10 cellular contexts compared by ENCODE assay signal in genomic region chr4:25030283-25031076, GRCh38. TPM values are rescaled to one million over a fixed set of nuclear protein-coding genes. Genes with fewer than 3 reads are reported as not detected.
DNase-seq lines count a peak whose midpoint lies in the region; ATAC-seq and TF ChIP-seq lines count a peak whose summit lies in the region.
"Had no signal": no experiment of that assay in that cellular context is flagged by ENCODE, and none has a peak within 500 bp of the region (broad histone marks: within the 10 kb centered on the region; RNA-seq: fewer than 3 reads in every experiment).

A gene with protein sequence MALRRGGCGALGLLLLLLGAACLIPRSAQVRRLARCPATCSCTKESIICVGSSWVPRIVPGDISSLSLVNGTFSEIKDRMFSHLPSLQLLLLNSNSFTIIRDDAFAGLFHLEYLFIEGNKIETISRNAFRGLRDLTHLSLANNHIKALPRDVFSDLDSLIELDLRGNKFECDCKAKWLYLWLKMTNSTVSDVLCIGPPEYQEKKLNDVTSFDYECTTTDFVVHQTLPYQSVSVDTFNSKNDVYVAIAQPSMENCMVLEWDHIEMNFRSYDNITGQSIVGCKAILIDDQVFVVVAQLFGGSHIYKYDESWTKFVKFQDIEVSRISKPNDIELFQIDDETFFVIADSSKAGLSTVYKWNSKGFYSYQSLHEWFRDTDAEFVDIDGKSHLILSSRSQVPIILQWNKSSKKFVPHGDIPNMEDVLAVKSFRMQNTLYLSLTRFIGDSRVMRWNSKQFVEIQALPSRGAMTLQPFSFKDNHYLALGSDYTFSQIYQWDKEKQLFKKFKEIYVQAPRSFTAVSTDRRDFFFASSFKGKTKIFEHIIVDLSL (minus strand): TSS chr4:25030946. CDS start chr4:25030693, 253 bp downstream.

- H3K36me3 Mint-ChIP-seq in nephron (ENCODE audit: low read depth) = peaks cover 3% of the 10 kb centered on the region

- peaks cover 9% of the 10 kb centered on the region for H3K9me3 Mint-ChIP-seq in nephron

- H3K4me1 Mint-ChIP-seq in nephron = peaks cover 53% of the 10 kb centered on the region

- peak; percentile 50 for DNase-seq in GM13977 (ENCODE audit: low spot score)
- peak; percentile 44 for DNase-seq in NCI-H774 (lab: John Stamatoyannopoulos, UW)
- no peak for DNase-seq in fibroblast of the aortic adventitia (ENCODE audit: low read depth)
- no peak for DNase-seq in HPDE6-E6E7 (ENCODE audit: extremely low spot score)
- no peak for DNase-seq in cerebellar nuclear complex (lab: John Stamatoyannopoulos, UW)

- TF ChIP-seq CTCF in GM13977 (IDR thresholded peaks at IDR 0.05; ENCODE audit: extremely low read depth, insufficient read depth, missing control alignments) (no peak), fibroblast of the aortic adventitia (IDR thresholded peaks at IDR 0.05; ENCODE audit: insufficient read depth, low read length) (no peak), nephron (IDR thresholded peaks at IDR 0.05; ENCODE audit: unreplicated experiment in 3 of 3) (no peak)

- ATAC-seq in GM21528 (IDR thresholded peaks at IDR 0.05; ENCODE audit: low FRiP score, unreplicated experiment) (no peak), HG02571 (IDR thresholded peaks at IDR 0.05; ENCODE audit: unreplicated experiment) (no peak)

- H3K27me3 Mint-ChIP-seq in nephron (ENCODE audit: low read depth) = peaks cover 41% of the 10 kb centered on the region

- in situ Hi-C loops in GM13977 (cut with MboI; ENCODE audit: low pct_unique_long_range_greater_than_20kb, low sequenced_read_pairs, unreplicated experiment) = no loop called here

- peak within 1 kb of the TSS; percentile 85 to 90 (median 86) for H3K4me3 Mint-ChIP-seq in nephron

- H3K27ac Mint-ChIP-seq in nephron = peak within 1 kb of the TSS; percentile 33 to 72 (median 67)

- peak within 1 kb of the TSS; percentile 54 for H3K4me3 ChIP-seq in fibroblast of the aortic adventitia (ENCODE audit: low read depth, low read length)

RNA-seq across cellular contexts. Expression of the gene that starts here (rescaled TPM):
- total RNA-seq in fibroblast of the aortic adventitia (ENCODE audit: low replicate concordance) = 0.54 and 6.5 TPM in 2 replicates
- total RNA-seq: lung microvascular endothelial cell, NCI-H460 had no signal

Comparison
In these comparisons a context has a peak if more than half of its experiments do, and no peak if none do; other contexts are left out.
1. DNase-seq: peak in GM13977 (single experiment) and NCI-H774 (single experiment); none in fibroblast of the aortic adventitia (single experiment), HPDE6-E6E7 (single experiment) and cerebellar nuclear complex (0 of 2).